8 cellular contexts compared by ENCODE assay signal in genomic region chr17:7313890-7314718, GRCh38. TPM values are rescaled to one million over a fixed set of nuclear protein-coding genes. Genes with fewer than 3 reads are reported as not detected.
DNase-seq lines count a peak whose midpoint lies in the region; ATAC-seq and TF ChIP-seq lines count a peak whose summit lies in the region.

No MANE protein-coding gene starts in this region.

- H3K27ac ChIP-seq in esophagus (ENCODE audit: low read depth in 2 of 2, low read length in 1 of 2) (peak overlapping the region; percentile 98), psoas muscle (peak overlapping the region; percentile 92)

- intact Hi-C loops in psoas muscle (cut with DNase I) = no loop called here

- TF ChIP-seq CTCF in GM12875 (IDR thresholded peaks at IDR 0.05; ENCODE audit: borderline replicate concordance, insufficient read depth, low read depth, low read length) (no peak), psoas muscle (IDR thresholded peaks at IDR 0.05) (no peak)

- ATAC-seq in psoas muscle (no peak), GM19023 (IDR thresholded peaks at IDR 0.05; ENCODE audit: unreplicated experiment) (no peak), HG03039 (IDR thresholded peaks at IDR 0.05; ENCODE audit: unreplicated experiment) (no peak), GM18868 (IDR thresholded peaks at IDR 0.05; ENCODE audit: unreplicated experiment) (no peak), HG03520 (IDR thresholded peaks at IDR 0.05; ENCODE audit: unreplicated experiment) (no peak)

- H3K36me3 ChIP-seq in esophagus (ENCODE audit: control insufficient read depth in 2 of 2, insufficient read depth in 2 of 2, low read length in 1 of 2) (peaks cover 25 to 48% of the 10 kb centered on the region in 2 donors), psoas muscle (ENCODE audit: insufficient read depth in 1 of 2, low read depth in 1 of 2) (peaks cover 14 to 85% of the 10 kb centered on the region in 2 donors)

- peak; percentile 28 for DNase-seq in RPMI8226
- no peak for DNase-seq in psoas muscle

- H3K4me1 ChIP-seq in esophagus (ENCODE audit: control insufficient read depth in 2 of 2, insufficient read depth in 2 of 2, low read length in 1 of 2) (peaks cover 2 to 16% of the 10 kb centered on the region in 2 donors), psoas muscle (peaks cover 59% of the 10 kb centered on the region)

- peak overlapping the region; percentile 87 for H3K4me3 ChIP-seq in GM12875 (ENCODE audit: low read depth, low read length)
- peak overlapping the region; percentile 61 to 84 for H3K4me3 ChIP-seq in esophagus (ENCODE audit: low read depth in 1 of 2, low read length in 2 of 2)
- H3K4me3 ChIP-seq in psoas muscle = peak overlapping the region; percentile 98

- H3K27me3 ChIP-seq in esophagus (ENCODE audit: control insufficient read depth in 1 of 2, insufficient read depth in 2 of 2, low read length in 2 of 2) = no peaks in the 10 kb centered on the region
- H3K27me3 ChIP-seq in psoas muscle (ENCODE audit: insufficient read depth in 3 of 3, low read length in 2 of 3) = no peaks in the 10 kb centered on the region

- H3K9me3 ChIP-seq in esophagus (ENCODE audit: control insufficient read depth in 2 of 2, insufficient read depth in 1 of 2, low read depth in 1 of 2, low read length in 1 of 2) = no peaks in the 10 kb centered on the region
- H3K9me3 ChIP-seq in psoas muscle = no peaks in the 10 kb centered on the region

- 41 to 45% methylated on average over 9 of the region's 9 CpGs for WGBS in esophagus, 2 donors
- WGBS in psoas muscle, 3 donors = 41 to 49% (median 44%) methylated on average over 9 of the region's 9 CpGs

RNA-seq across cellular contexts. Expression of gene GPS2, which starts 1.1 kb away (rescaled TPM):
- 10 to 100 TPM; 54.5 to 56.5 TPM for polyA plus RNA-seq in esophagus
- total RNA-seq in psoas muscle = 100 to 1,000 TPM in 1 of 4 donors, 10 to 100 TPM in 3; 71.8 to 101 (median 82.5) TPM
- 100 to 1,000 TPM; 139 to 197 (median 146) TPM for polyA plus RNA-seq in psoas muscle

RNA-seq across cellular contexts. Expression of gene EIF5A, which starts 6.7 kb away (rescaled TPM):
- polyA plus RNA-seq in esophagus (100 to 1,000 TPM; 597 to 599 TPM), psoas muscle (1,000 to 10,000 TPM in 1 of 3 donors, 100 to 1,000 TPM in 2; 468 to 1,107 (median 518) TPM)
- total RNA-seq in psoas muscle = 100 to 1,000 TPM; 293 to 730 (median 567) TPM

RNA-seq across cellular contexts. Expression of gene NEURL4, which starts 15.0 kb away (rescaled TPM):
- polyA plus RNA-seq in esophagus = 10 to 100 TPM; 15.7 to 32.1 TPM
- 10 to 100 TPM; 24.0 to 53.8 (median 32.6) TPM for total RNA-seq in psoas muscle
- polyA plus RNA-seq in psoas muscle = 10 to 100 TPM; 20.7 to 38.7 (median 22.9) TPM

RNA-seq across cellular contexts. Expression of gene YBX2, which starts 19.7 kb away (rescaled TPM):
- polyA plus RNA-seq in esophagus (10 to 100 TPM in 1 of 2 donors, 1 to 10 TPM in 1; 2.8 to 13.0 TPM), psoas muscle (1 to 10 TPM in 1 of 3 donors, under 1 TPM in 2; 0.14 to 1.8 (median 0.21) TPM)
- 1 to 10 TPM in 1 of 4 donors, under 1 TPM in 3; 0.37 to 1.0 (median 0.75) TPM for total RNA-seq in psoas muscle

RNA-seq across cellular contexts. Expression of gene ACAP1, which starts 22.2 kb away (rescaled TPM):
- polyA plus RNA-seq in esophagus = 1 to 10 TPM; 5.3 to 9.7 TPM
- 10 to 100 TPM; 12.2 to 20.7 (median 15.7) TPM for total RNA-seq in psoas muscle
- polyA plus RNA-seq in psoas muscle = 10 to 100 TPM in 1 of 3 donors, 1 to 10 TPM in 2; 1.9 to 11.9 (median 2.4) TPM
